1 cellular context compared by ENCODE assay signal in the genomic region with DNA sequence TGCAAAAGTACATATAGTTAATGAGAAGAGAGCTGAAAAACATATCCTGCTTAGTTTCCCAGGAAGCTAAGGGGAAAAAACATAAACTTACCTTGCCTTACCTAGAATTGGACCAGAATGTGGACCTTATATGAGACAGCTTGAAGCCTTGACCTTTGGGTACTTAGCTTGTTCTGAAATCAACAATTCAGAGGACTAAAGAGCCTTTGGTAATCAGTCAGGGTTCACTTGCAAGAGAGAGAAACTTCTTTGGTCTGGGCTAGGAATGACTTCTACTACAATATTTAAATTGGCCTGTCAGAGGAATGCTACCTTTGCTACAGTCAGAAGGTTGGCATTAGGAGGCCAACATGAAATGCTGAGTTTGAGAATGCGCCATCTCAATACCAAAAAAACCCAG.
TF ChIP-seq lines count a peak whose summit lies in the region.

No MANE protein-coding gene starts in this region.

TF ChIP-seq in GM12878, 131 proteins besides CTCF, POLR2A, EP300 and RAD21 (continued from another document):
- TF ChIP-seq BRCA1 (IDR thresholded peaks at IDR 0.05; ENCODE audit: low read depth, low read length) (no peak), GATAD2B (conservative IDR thresholded peaks at IDR 0.05; ENCODE audit: low read depth) (no peak), MYB (IDR thresholded peaks at IDR 0.05; ENCODE audit: borderline replicate concordance, low read depth, low read length) (no peak), STAT1 (conservative IDR thresholded peaks at IDR 0.05) (no peak), SUZ12 (IDR thresholded peaks at IDR 0.05; ENCODE audit: unreplicated experiment) (no peak)
- TF ChIP-seq, protein P1, sequence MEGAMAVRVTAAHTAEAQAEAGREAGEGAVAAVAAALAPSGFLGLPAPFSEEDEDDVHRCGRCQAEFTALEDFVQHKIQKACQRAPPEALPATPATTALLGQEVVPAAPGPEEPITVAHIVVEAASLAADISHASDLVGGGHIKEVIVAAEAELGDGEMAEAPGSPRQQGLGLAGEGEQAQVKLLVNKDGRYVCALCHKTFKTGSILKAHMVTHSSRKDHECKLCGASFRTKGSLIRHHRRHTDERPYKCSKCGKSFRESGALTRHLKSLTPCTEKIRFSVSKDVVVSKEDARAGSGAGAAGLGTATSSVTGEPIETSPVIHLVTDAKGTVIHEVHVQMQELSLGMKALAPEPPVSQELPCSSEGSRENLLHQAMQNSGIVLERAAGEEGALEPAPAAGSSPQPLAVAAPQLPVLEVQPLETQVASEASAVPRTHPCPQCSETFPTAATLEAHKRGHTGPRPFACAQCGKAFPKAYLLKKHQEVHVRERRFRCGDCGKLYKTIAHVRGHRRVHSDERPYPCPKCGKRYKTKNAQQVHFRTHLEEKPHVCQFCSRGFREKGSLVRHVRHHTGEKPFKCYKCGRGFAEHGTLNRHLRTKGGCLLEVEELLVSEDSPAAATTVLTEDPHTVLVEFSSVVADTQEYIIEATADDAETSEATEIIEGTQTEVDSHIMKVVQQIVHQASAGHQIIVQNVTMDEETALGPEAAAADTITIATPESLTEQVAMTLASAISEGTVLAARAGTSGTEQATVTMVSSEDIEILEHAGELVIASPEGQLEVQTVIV (IDR thresholded peaks at IDR 0.05; ENCODE audit: borderline replicate concordance, partially characterized antibody): no peak
